In genomic region chr4:68346461-68346860, GRCh38 we compare ENCODE assay signal across 14 cellular contexts. TPM values are rescaled to one million over a fixed set of nuclear protein-coding genes. Genes with fewer than 3 reads are reported as not detected.
A peak's percentile ranks its signal among the peaks of the same experiment; 100 is the strongest.
DNase-seq lines count a peak whose midpoint lies in the region; ATAC-seq, FAIRE-seq and TF ChIP-seq lines count a peak whose summit lies in the region.
"Had no signal": no experiment of that assay in that cellular context is flagged by ENCODE, and none has a peak within 500 bp of the region (broad histone marks: within the 10 kb centered on the region; RNA-seq: fewer than 3 reads in every experiment).

No MANE protein-coding gene starts in this region.

- H3K9me3 Mint-ChIP-seq in activated T-helper 17 cell treated with anti-CD3 and anti-CD28 coated beads, Interleukin-2, amount 50 U/mL, for 72 hours: no peaks in the 10 kb centered on the region
- H3K9me3 Mint-ChIP-seq in glutamatergic neuron (ENCODE audit: unreplicated experiment) (peaks cover 12% of the 10 kb centered on the region), type B pancreatic cell (peaks cover 5% of the 10 kb centered on the region)

- BruUV-seq in HepG2 (replicated peaks; lab: Mats Ljungman, UMichigan): no TSS peak

- ATAC-seq in HepG2 (no peak), right lobe of liver (no peak)
- peak; percentile 34 for ATAC-seq in activated T-helper 17 cell treated with anti-CD3 and anti-CD28 coated beads, Interleukin-2, amount 50 U/mL, for 72 hours (replicated peaks)

- H3K4me3 Mint-ChIP-seq in activated T-helper 17 cell treated with anti-CD3 and anti-CD28 coated beads, Interleukin-2, amount 50 U/mL, for 72 hours: peak overlapping the region; percentile 96
- peak overlapping the region; percentile 96 for H3K4me3 Mint-ChIP-seq in glutamatergic neuron (ENCODE audit: unreplicated experiment)
- peak overlapping the region; percentile 94 for H3K4me3 Mint-ChIP-seq in type B pancreatic cell

- H3K27ac Mint-ChIP-seq in activated T-helper 17 cell treated with anti-CD3 and anti-CD28 coated beads, Interleukin-2, amount 50 U/mL, for 72 hours: peak overlapping the region; percentile 8
- no peak overlapping the region for H3K27ac Mint-ChIP-seq in glutamatergic neuron (ENCODE audit: unreplicated experiment)
- peak overlapping the region; percentile 52 for H3K27ac Mint-ChIP-seq in type B pancreatic cell

- no peak for TF ChIP-seq CTCF in HepG2 (CRISPR knock-in tag; IDR thresholded peaks at IDR 0.05)
- TF ChIP-seq CTCF in right lobe of liver (IDR thresholded peaks at IDR 0.05): no peak
- no peak for TF ChIP-seq CTCF in glutamatergic neuron (IDR thresholded peaks at IDR 0.05; ENCODE audit: partially characterized antibody, unreplicated experiment)
- no peak for TF ChIP-seq CTCF in type B pancreatic cell (conservative IDR thresholded peaks at IDR 0.05)
- TF ChIP-seq CTCF in tibial nerve (IDR thresholded peaks at IDR 0.05): no peak

- peaks cover 31% of the 10 kb centered on the region for H3K4me1 Mint-ChIP-seq in activated T-helper 17 cell treated with anti-CD3 and anti-CD28 coated beads, Interleukin-2, amount 50 U/mL, for 72 hours
- peaks cover 25% of the 10 kb centered on the region for H3K4me1 Mint-ChIP-seq in glutamatergic neuron (ENCODE audit: low read depth, unreplicated experiment)
- H3K4me1 Mint-ChIP-seq in type B pancreatic cell (ENCODE audit: unreplicated experiment): peaks cover 20% of the 10 kb centered on the region

- H3K79me2 ChIP-seq in HepG2 (ENCODE audit: insufficient read depth, low read length): peaks cover 83% of the 10 kb centered on the region

- in situ Hi-C loops in HepG2 (cut with HindIII; ENCODE audit: extremely low pct_ligation_motif_present, low pct_unique_long_range_greater_than_20kb): no loop called here

- H3K27me3 Mint-ChIP-seq in activated T-helper 17 cell treated with anti-CD3 and anti-CD28 coated beads, Interleukin-2, amount 50 U/mL, for 72 hours: no peaks in the 10 kb centered on the region
- H3K27me3 Mint-ChIP-seq in glutamatergic neuron (ENCODE audit: unreplicated experiment): peaks cover 11% of the 10 kb centered on the region
- no peaks in the 10 kb centered on the region for H3K27me3 Mint-ChIP-seq in type B pancreatic cell

- H3K36me3 ChIP-seq in HepG2 (replicated peaks in 1 of 2; ENCODE audit: control insufficient read depth in 1 of 2, insufficient read depth in 2 of 2, low read length in 2 of 2) (peaks cover 0 to 9% of the 10 kb centered on the region in 2 experiments; a peak in 2 of 5 replicates), right lobe of liver (no peaks in the 10 kb centered on the region), tibial nerve (no peaks in the 10 kb centered on the region)
- H3K36me3 ChIP-seq: transverse colon had no signal

- no peak overlapping the region for H2AFZ ChIP-seq in HepG2 (ENCODE audit: low read length)

- intact Hi-C loops in HepG2 (cut with micrococcal nuclease; ENCODE audit: unreplicated experiment) (no loop called here), right lobe of liver (cut with DNase I) (no loop called here)

- H3K4me2 ChIP-seq in HepG2 (ENCODE audit: low read depth, low read length): peak overlapping the region; percentile 88

- TF ChIP-seq EP300 in HepG2 (IDR thresholded peaks at IDR 0.05; ENCODE audit: low read depth in 2 of 2, low read length in 2 of 2) (no peak), HepG2 (CRISPR knock-in tag; IDR thresholded peaks at IDR 0.05; ENCODE audit: borderline replicate concordance) (no peak), tibial nerve (IDR thresholded peaks at IDR 0.05) (no peak)

- peak overlapping the region in 2 of 3 experiments; percentile 86 to 96; a peak in 1 of 6 replicates for H3K4me3 ChIP-seq in HepG2 (replicated peaks in 1 of 3; ENCODE audit: insufficient read depth in 1 of 3, low read depth in 2 of 3, low read length in 3 of 3)
- H3K4me3 ChIP-seq in right lobe of liver: no peak overlapping the region
- no peak overlapping the region for H3K4me3 ChIP-seq in tibial nerve

- H3K4me1 ChIP-seq in HepG2 (ENCODE audit: insufficient read depth, low read length) (peaks cover 47% of the 10 kb centered on the region), right lobe of liver (peaks cover under 1 to 57% (median 7%) of the 10 kb centered on the region in 4 donors), tibial nerve (peaks cover 0 to 75% (median 22%) of the 10 kb centered on the region in 4 donors)

- WGBS in HepG2 (ENCODE audit: low lambda C conversion rate): 69% methylated on average over 3 of the region's 3 CpGs
- WGBS in right lobe of liver (ENCODE audit: insufficient coverage, low coverage, low lambda C conversion rate, missing lambda C conversion rate): 81% methylated on average over 3 of the region's 3 CpGs
- 94 to 96% methylated on average over 3 of the region's 3 CpGs for WGBS in tibial nerve, 2 donors

- H3K27me3 ChIP-seq in HepG2 (ENCODE audit: control insufficient read depth in 1 of 2, insufficient read depth in 2 of 2, low read length in 2 of 2) (no peaks in the 10 kb centered on the region; a peak in 1 of 5 replicates), right lobe of liver (no peaks in the 10 kb centered on the region), tibial nerve (no peaks in the 10 kb centered on the region)
- H3K27me3 ChIP-seq: transverse colon had no signal

- no peak for TF ChIP-seq POLR2A in HepG2 (IDR thresholded peaks at IDR 0.05; ENCODE audit: insufficient read depth in 1 of 2, low read depth in 2 of 2, low read length in 2 of 2)
- no peak for TF ChIP-seq POLR2A in right lobe of liver (IDR thresholded peaks at IDR 0.05)
- TF ChIP-seq POLR2A in tibial nerve (IDR thresholded peaks at IDR 0.05): no peak

- POLR2A ChIA-PET in HepG2 (lab: Yijun Ruan, JAX): no interaction called here

- DNase-seq in HepG2 (ENCODE audit: low spot score): peak; percentile 49
- no peak for DNase-seq in right lobe of liver
- DNase-seq in glutamatergic neuron: no peak
- no peak for DNase-seq in type B pancreatic cell (ENCODE audit: extremely low spot score, unreplicated experiment)
- DNase-seq in tibial nerve (ENCODE audit: low spot score in 2 of 2): no peak
- no peak for DNase-seq in substantia nigra (lab: John Stamatoyannopoulos, UW)
- no peak for DNase-seq in activated CD8-positive, alpha-beta memory T cell treated with anti-CD3 and anti-CD28 coated beads for 24 hours
- DNase-seq: activated gamma-delta T cell treated with Interleukin-2 at 50 U/mL for 16 hours, NCI-H1694 treated with DMSO at 0.1 percent for 48 hours, transverse colon had no signal

- TF ChIP-seq RAD21 in HepG2 (CRISPR knock-in tag; IDR thresholded peaks at IDR 0.05): no peak

- peaks cover 70% of the 10 kb centered on the region for H4K20me1 ChIP-seq in HepG2 (ENCODE audit: insufficient read depth, low read length)

- peaks cover 61% of the 10 kb centered on the region for H3K36me3 Mint-ChIP-seq in activated T-helper 17 cell treated with anti-CD3 and anti-CD28 coated beads, Interleukin-2, amount 50 U/mL, for 72 hours (ENCODE audit: low read depth)
- no peaks in the 10 kb centered on the region for H3K36me3 Mint-ChIP-seq in glutamatergic neuron (ENCODE audit: unreplicated experiment)
- H3K36me3 Mint-ChIP-seq in type B pancreatic cell: peaks cover 12% of the 10 kb centered on the region

- no peak for FAIRE-seq in HepG2 (lab: Jason Lieb, UNC)
- FAIRE-seq: endometrium, islet of Langerhans had no signal

- CTCF ChIA-PET in HepG2 (lab: Yijun Ruan, JAX; ENCODE audit: low intra/inter-chr PET ratio, low total read pairs): no interaction called here

- H3K27ac ChIP-seq in HepG2 (ENCODE audit: extremely low read length, insufficient read depth, low read length) (no peak overlapping the region), right lobe of liver (no peak overlapping the region), tibial nerve (no peak overlapping the region), substantia nigra (ENCODE audit: low read depth, low read length, poor library complexity, severe bottlenecking) (no peak overlapping the region)
- H3K27ac ChIP-seq: HL-60, transverse colon had no signal

- no peaks in the 10 kb centered on the region for H3K9me3 ChIP-seq in HepG2 (ENCODE audit: low read length)
- H3K9me3 ChIP-seq in right lobe of liver: no peaks in the 10 kb centered on the region
- H3K9me3 ChIP-seq in tibial nerve: no peaks in the 10 kb centered on the region
- H3K9me3 ChIP-seq: transverse colon had no signal

- H3K9ac ChIP-seq in HepG2 (ENCODE audit: insufficient read depth, low read depth, low read length): no peak overlapping the region

TF ChIP-seq in HepG2, 621 proteins besides CTCF, POLR2A, EP300 and RAD21 (continues in another document):
- TF ChIP-seq SAP130 (CRISPR knock-in tag; IDR thresholded peaks at IDR 0.05; ENCODE audit: low read depth): peak; percentile 30; the same call in 1 of the 2 replicates
- TF ChIP-seq ZNF878 (CRISPR knock-in tag; IDR thresholded peaks at IDR 0.05): no peak
- no peak for TF ChIP-seq RCOR2 (CRISPR knock-in tag; IDR thresholded peaks at IDR 0.05)

RNA-seq across cellular contexts. Expression of gene YTHDC1, which starts 3.4 kb away (rescaled TPM):
- total RNA-seq in HepG2 (2016; rRNA removed; fragmentation: Illumina TruSeq; extraction: Trizol) (56.3 and 56.8 TPM in 2 replicates), right lobe of liver (10 to 100 TPM; 15.5 to 32.9 (median 26.0) TPM), glutamatergic neuron (ENCODE audit: unreplicated experiment) (114 TPM), type B pancreatic cell (ENCODE audit: low replicate concordance) (99.0 and 105 TPM in 2 replicates), tibial nerve (10 to 100 TPM; 66.4 to 95.6 (median 86.2) TPM)
- total RNA-seq in HepG2 (2016; cell fraction: cytosol; rRNA removed; fragmentation: Illumina TruSeq; extraction: Trizol; ENCODE audit: low read depth): 1.9 and 4.4 TPM in 2 replicates
- 49.2 and 58.7 TPM in 2 replicates for total RNA-seq in HepG2 (2016; cell fraction: insoluble cytoplasmic fraction; rRNA removed; fragmentation: Illumina TruSeq; extraction: Trizol)
- 8.4 and 10.2 TPM in 2 replicates for total RNA-seq in HepG2 (2016; cell fraction: membrane; rRNA removed; fragmentation: Illumina TruSeq; extraction: Trizol)
- total RNA-seq in HepG2 (2016; cell fraction: nucleus; rRNA removed; fragmentation: Illumina TruSeq; extraction: Trizol): 74.0 and 79.2 TPM in 2 replicates
- polyA plus RNA-seq in HepG2 (2011; rRNA removed): 37.3 and 38.3 TPM in 2 replicates
- 13.8 and 17.3 TPM in 2 replicates for polyA plus RNA-seq in HepG2 (2011; cell fraction: cytosol; rRNA removed)
- polyA plus RNA-seq in HepG2 (2011; cell fraction: nucleus; rRNA removed): 66.8 and 81.0 TPM in 2 replicates
- polyA plus RNA-seq in HepG2 (2012): 48.2 and 55.5 TPM in 2 replicates
- polyA plus RNA-seq in HepG2 (2016; cell fraction: cytosol; fragmentation: Illumina TruSeq; extraction: Trizol; ENCODE audit: low read depth): 1.6 and 1.7 TPM in 2 replicates
- 56.1 TPM in 2 replicates for polyA plus RNA-seq in HepG2 (2016; cell fraction: insoluble cytoplasmic fraction; fragmentation: Illumina TruSeq; extraction: Trizol; ENCODE audit: low read depth)
- polyA plus RNA-seq in HepG2 (2016; cell fraction: membrane; fragmentation: Illumina TruSeq; extraction: Trizol; ENCODE audit: low read depth): 4.1 and 5.0 TPM in 2 replicates
- polyA plus RNA-seq in HepG2 (2016; cell fraction: nucleus; fragmentation: Illumina TruSeq; extraction: Trizol; ENCODE audit: insufficient read depth, low read depth): 75.1 and 77.3 TPM in 2 replicates
- polyA minus RNA-seq in HepG2 (2011; rRNA and poly(A)+ RNA removed; ENCODE audit: low replicate concordance): 18.4 and 19.2 TPM in 2 replicates
- 12.6 and 15.7 TPM in 2 replicates for polyA minus RNA-seq in HepG2 (2011; cell fraction: cytosol; rRNA and poly(A)+ RNA removed)
- polyA minus RNA-seq in HepG2 (2011; cell fraction: nucleus; rRNA and poly(A)+ RNA removed): 222 and 253 TPM in 2 replicates
- total RNA-seq in activated T-helper 17 cell treated with anti-CD3 and anti-CD28 coated beads, Interleukin-2, amount 50 U/mL, for 72 hours: 10 to 100 TPM; 81.2 to 96.9 TPM

Comparison
In these comparisons a context has a peak if more than half of its experiments do, and no peak if none do; other contexts are left out.
1. H3K4me3 ChIP-seq: peak in HepG2 (2 of 3); none in right lobe of liver (0 of 3) and tibial nerve (0 of 4).
2. Peak in every context shown above with its lines, with median percentiles within 50 percentile points of each other: H3K4me3 Mint-ChIP-seq.